Comparison of ENCODE assay signal across 9 cellular contexts in genomic region chr6:82032444-82032843, GRCh38.
"Had no signal": no experiment of that assay in that cellular context is flagged by ENCODE, and none has a peak within 500 bp of the region (broad histone marks: within the 10 kb centered on the region; RNA-seq: fewer than 3 reads in every experiment).

No MANE protein-coding gene starts in this region.

- H3K27ac Mint-ChIP-seq: IgD-negative memory B cell had no signal

- FAIRE-seq: HepG2 had no signal

- H3K36me3 ChIP-seq: HAP-1 had no signal

- H3K9me3 ChIP-seq: HAP-1 had no signal

- H3K27me3 Mint-ChIP-seq: IgD-negative memory B cell had no signal

- DNase-seq: GM23248, GOT3, H7, KBM-7 had no signal

- H3K4me1 Mint-ChIP-seq: IgD-negative memory B cell had no signal

- H3K4me3 ChIP-seq: GM23248, HAP-1 had no signal

- H3K27ac ChIP-seq: GM23248, HL-60 had no signal

- H3K4me3 Mint-ChIP-seq: IgD-negative memory B cell had no signal

- H3K4me1 ChIP-seq: HAP-1 had no signal

- ATAC-seq: HCT116, HepG2 had no signal
